1 cellular context compared by ENCODE assay signal in genomic region chr1:67853704-67854103, GRCh38.
TF ChIP-seq lines count a peak whose summit lies in the region.

No MANE protein-coding gene starts in this region.

TF ChIP-seq in SK-N-SH, 30 proteins besides CTCF, POLR2A, EP300 and RAD21 (continued from another document):
- TF ChIP-seq, protein P1, sequence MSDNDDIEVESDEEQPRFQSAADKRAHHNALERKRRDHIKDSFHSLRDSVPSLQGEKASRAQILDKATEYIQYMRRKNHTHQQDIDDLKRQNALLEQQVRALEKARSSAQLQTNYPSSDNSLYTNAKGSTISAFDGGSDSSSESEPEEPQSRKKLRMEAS (IDR thresholded peaks at IDR 0.05; ENCODE audit: low read depth) = no peak
TF ChIP-seq in SK-N-SH: peak in this region for 6.
